21 cellular contexts compared by ENCODE assay signal in the genomic region with DNA sequence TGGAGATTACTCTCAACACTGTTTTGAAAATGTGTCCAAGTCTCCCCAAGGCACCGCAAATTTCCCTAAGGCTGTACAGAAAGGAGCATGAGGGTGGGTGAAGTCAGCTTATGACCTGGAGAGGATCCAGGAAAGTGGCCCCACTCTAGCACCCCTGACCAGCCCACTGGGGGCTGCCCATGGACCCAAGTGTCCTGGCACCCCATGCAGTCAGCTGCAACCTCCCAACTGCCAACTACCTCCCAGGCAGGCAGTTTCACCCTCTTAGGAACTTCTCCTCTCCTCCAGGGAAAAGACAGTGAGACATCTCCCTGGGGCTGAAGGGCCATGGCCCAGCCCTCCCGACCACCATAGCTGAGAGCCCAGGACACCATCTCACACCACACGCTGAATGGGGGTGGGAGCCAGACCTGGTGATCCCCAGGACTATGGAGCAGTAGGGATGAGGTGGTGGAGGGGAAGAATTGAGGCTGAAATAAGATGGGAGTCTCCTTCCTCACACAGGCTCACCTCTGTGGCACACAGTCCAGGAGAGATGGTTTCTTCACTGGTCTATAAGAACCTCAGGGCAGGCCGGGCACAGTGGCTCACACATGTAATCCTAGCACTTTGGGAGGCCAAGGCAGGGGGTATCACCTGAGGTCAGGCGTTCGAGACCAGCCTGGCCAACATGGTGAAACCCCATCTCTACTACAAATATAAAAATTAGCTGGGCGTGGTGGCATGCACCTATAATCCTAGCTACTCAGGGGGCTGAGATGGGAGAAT.
DNase-seq lines count a peak whose midpoint lies in the region; ATAC-seq and TF ChIP-seq lines count a peak whose summit lies in the region.
"Had no signal": no experiment of that assay in that cellular context is flagged by ENCODE, and none has a peak within 500 bp of the region (broad histone marks: within the 10 kb centered on the region; RNA-seq: fewer than 3 reads in every experiment).

No MANE protein-coding gene starts in this region.

- H3K27me3 Mint-ChIP-seq in activated CD8-positive, alpha-beta T cell treated with anti-CD3 and anti-CD28 coated beads for 36 hours = no peaks in the 10 kb centered on the region
- H3K27me3 Mint-ChIP-seq in activated CD8-positive, alpha-beta T cell treated with anti-CD3 and anti-CD28 coated beads, Interleukin-2, amount 10 ng/mL, durations not matched to agents 7 days and 5 days (ENCODE audit: low read depth) = no peaks in the 10 kb centered on the region
- no peaks in the 10 kb centered on the region for H3K27me3 Mint-ChIP-seq in activated T-helper 17 cell treated with anti-CD3 and anti-CD28 coated beads, Interleukin-2, amount 50 U/mL, for 72 hours
- H3K27me3 Mint-ChIP-seq in stimulated activated naive B cell treated with anti-CD40 and anti-IgM and Interleukin-4, amounts not matched to agents 10 μg/mL and 1 μg/mL and 100 μg/mL, for 72 hours = no peaks in the 10 kb centered on the region
- H3K27me3 Mint-ChIP-seq in activated CD4-positive, alpha-beta T cell treated with anti-CD3 and anti-CD28 coated beads for 36 hours = no peaks in the 10 kb centered on the region
- H3K27me3 Mint-ChIP-seq: activated naive CD8-positive, alpha-beta T cell had no signal

- H3K36me3 Mint-ChIP-seq in activated CD8-positive, alpha-beta T cell treated with anti-CD3 and anti-CD28 coated beads for 36 hours (ENCODE audit: low read depth) = no peaks in the 10 kb centered on the region
- peaks cover 4% of the 10 kb centered on the region for H3K36me3 Mint-ChIP-seq in activated CD8-positive, alpha-beta T cell treated with anti-CD3 and anti-CD28 coated beads, Interleukin-2, amount 10 ng/mL, durations not matched to agents 7 days and 5 days (ENCODE audit: low read depth)
- no peaks in the 10 kb centered on the region for H3K36me3 Mint-ChIP-seq in activated T-helper 17 cell treated with anti-CD3 and anti-CD28 coated beads, Interleukin-2, amount 50 U/mL, for 72 hours (ENCODE audit: low read depth)
- H3K36me3 Mint-ChIP-seq in stimulated activated naive B cell treated with anti-CD40 and anti-IgM and Interleukin-4, amounts not matched to agents 10 μg/mL and 1 μg/mL and 100 μg/mL, for 72 hours = no peaks in the 10 kb centered on the region
- H3K36me3 Mint-ChIP-seq in activated CD4-positive, alpha-beta T cell treated with anti-CD3 and anti-CD28 coated beads for 36 hours (ENCODE audit: low read depth) = peaks cover 4% of the 10 kb centered on the region
- H3K36me3 Mint-ChIP-seq: activated naive CD8-positive, alpha-beta T cell had no signal

- TF ChIP-seq CTCF in activated CD8-positive, alpha-beta T cell treated with anti-CD3 and anti-CD28 coated beads for 36 hours (IDR thresholded peaks at IDR 0.05) = no peak

- ATAC-seq in activated CD8-positive, alpha-beta T cell treated with anti-CD3 and anti-CD28 coated beads for 36 hours = no peak
- no peak for ATAC-seq in activated CD8-positive, alpha-beta T cell treated with anti-CD3 and anti-CD28 coated beads, Interleukin-2, amount 10 ng/mL, durations not matched to agents 7 days and 5 days
- no peak for ATAC-seq in activated T-helper 17 cell treated with anti-CD3 and anti-CD28 coated beads, Interleukin-2, amount 50 U/mL, for 72 hours (replicated peaks)
- no peak for ATAC-seq in stimulated activated naive B cell treated with anti-CD40 and anti-IgM and Interleukin-4, amounts not matched to agents 10 μg/mL and 1 μg/mL and 100 μg/mL, for 72 hours (replicated peaks)
- ATAC-seq in GM21367 (IDR thresholded peaks at IDR 0.05; ENCODE audit: unreplicated experiment) (no peak), GM18867 (IDR thresholded peaks at IDR 0.05; ENCODE audit: unreplicated experiment) (no peak)
- ATAC-seq in activated CD4-positive, alpha-beta T cell treated with anti-CD3 and anti-CD28 coated beads for 36 hours = no peak
- ATAC-seq: body of pancreas had no signal

- intact Hi-C loops in activated CD8-positive, alpha-beta T cell treated with anti-CD3 and anti-CD28 coated beads for 36 hours (cut with micrococcal nuclease) = loop anchor here (10.0 kb wide), 1 partner anchor 103 kb away; a partner anchor contains a TSS
- intact Hi-C loops in activated CD4-positive, alpha-beta T cell treated with anti-CD3 and anti-CD28 coated beads for 36 hours (cut with DNase I, micrococcal nuclease) = no loop called here

- CTCF ChIA-PET in activated CD8-positive, alpha-beta T cell treated with anti-CD3 and anti-CD28 coated beads for 36 hours (lab: Charles Lee) = interaction anchor here (0.6 to 6.4 kb wide), 7 partner anchors 68 to 189 kb away, joined by 3 to 73 read pairs (median 4); a partner anchor contains a TSS
- CTCF ChIA-PET in activated CD8-positive, alpha-beta T cell treated with anti-CD3 and anti-CD28 coated beads, Interleukin-2, amount 10 ng/mL, durations not matched to agents 7 days and 5 days (lab: Charles Lee) = interaction anchor here (0.8 to 1.4 kb wide), 10 partner anchors 29 to 189 kb away, joined by 3 to 5 read pairs (median 3); a partner anchor contains a TSS
- CTCF ChIA-PET in activated CD4-positive, alpha-beta T cell treated with anti-CD3 and anti-CD28 coated beads for 36 hours (lab: Charles Lee) = interaction anchor here (0.6 to 1.4 kb wide), 8 partner anchors 8 to 190 kb away, joined by 3 to 6 read pairs (median 3); no protein-coding TSS in a partner anchor

- H3K27ac ChIP-seq in muscle layer of duodenum (ENCODE audit: low read length) = peak overlapping the region; percentile 23
- H3K27ac ChIP-seq: body of pancreas, sigmoid colon had no signal

- no peaks in the 10 kb centered on the region for H3K27me3 ChIP-seq in muscle layer of duodenum (ENCODE audit: low read depth, low read length)
- H3K27me3 ChIP-seq: BE2C, body of pancreas, neutrophil, sigmoid colon had no signal

- H3K27ac Mint-ChIP-seq in activated CD8-positive, alpha-beta T cell treated with anti-CD3 and anti-CD28 coated beads for 36 hours = peak overlapping the region; percentile 2
- no peak overlapping the region for H3K27ac Mint-ChIP-seq in activated CD8-positive, alpha-beta T cell treated with anti-CD3 and anti-CD28 coated beads, Interleukin-2, amount 10 ng/mL, durations not matched to agents 7 days and 5 days
- peak overlapping the region; percentile 42 for H3K27ac Mint-ChIP-seq in activated T-helper 17 cell treated with anti-CD3 and anti-CD28 coated beads, Interleukin-2, amount 50 U/mL, for 72 hours
- peak overlapping the region; percentile 51 for H3K27ac Mint-ChIP-seq in stimulated activated naive B cell treated with anti-CD40 and anti-IgM and Interleukin-4, amounts not matched to agents 10 μg/mL and 1 μg/mL and 100 μg/mL, for 72 hours
- H3K27ac Mint-ChIP-seq in activated CD4-positive, alpha-beta T cell treated with anti-CD3 and anti-CD28 coated beads for 36 hours = no peak overlapping the region
- H3K27ac Mint-ChIP-seq: activated naive CD8-positive, alpha-beta T cell had no signal

- peaks cover 4 to 23% of the 10 kb centered on the region in 2 donors for H3K4me1 ChIP-seq in muscle layer of duodenum (ENCODE audit: control insufficient read depth in 1 of 2, insufficient read depth in 2 of 2, low read length in 2 of 2)
- H3K4me1 ChIP-seq: BE2C had no signal

- no peak for DNase-seq in activated CD8-positive, alpha-beta T cell treated with anti-CD3 and anti-CD28 coated beads for 36 hours
- no peak for DNase-seq in activated CD8-positive, alpha-beta T cell treated with anti-CD3 and anti-CD28 coated beads, Interleukin-2, amount 10 ng/mL, durations not matched to agents 7 days and 5 days
- no peak for DNase-seq in stimulated activated naive B cell treated with anti-CD40 and anti-IgM and Interleukin-4, amounts not matched to agents 10 μg/mL and 1 μg/mL and 100 μg/mL, for 72 hours
- DNase-seq in activated CD4-positive, alpha-beta T cell treated with anti-CD3 and anti-CD28 coated beads for 36 hours = no peak
- DNase-seq: 8988T; body of pancreas; erythroblast; mesenchymal stem cell; NCI-H187 treated with DMSO at 0.1 percent for 48 hours; SIG-M5; sigmoid colon; stimulated activated CD4-positive, alpha-beta T cell treated with anti-CD3 and anti-CD28 coated beads, Interleukin-2, amount 100 ng/mL, for 24 hours; T-helper 2 cell had no signal

- no peaks in the 10 kb centered on the region for H3K9me3 ChIP-seq in muscle layer of duodenum (ENCODE audit: control insufficient read depth in 1 of 2, low read length in 2 of 2)
- H3K9me3 ChIP-seq: BE2C, body of pancreas, neutrophil, sigmoid colon had no signal

- H3K9me3 Mint-ChIP-seq in activated CD8-positive, alpha-beta T cell treated with anti-CD3 and anti-CD28 coated beads for 36 hours = peaks cover 2% of the 10 kb centered on the region
- no peaks in the 10 kb centered on the region for H3K9me3 Mint-ChIP-seq in activated CD8-positive, alpha-beta T cell treated with anti-CD3 and anti-CD28 coated beads, Interleukin-2, amount 10 ng/mL, durations not matched to agents 7 days and 5 days (ENCODE audit: insufficient read depth)
- peaks cover 5% of the 10 kb centered on the region for H3K9me3 Mint-ChIP-seq in activated T-helper 17 cell treated with anti-CD3 and anti-CD28 coated beads, Interleukin-2, amount 50 U/mL, for 72 hours
- H3K9me3 Mint-ChIP-seq in stimulated activated naive B cell treated with anti-CD40 and anti-IgM and Interleukin-4, amounts not matched to agents 10 μg/mL and 1 μg/mL and 100 μg/mL, for 72 hours = no peaks in the 10 kb centered on the region
- H3K9me3 Mint-ChIP-seq in activated CD4-positive, alpha-beta T cell treated with anti-CD3 and anti-CD28 coated beads for 36 hours (ENCODE audit: low read depth) = no peaks in the 10 kb centered on the region

- no peak overlapping the region for H3K4me3 ChIP-seq in muscle layer of duodenum (ENCODE audit: low read depth in 1 of 2, low read length in 2 of 2)
- H3K4me3 ChIP-seq: body of pancreas, GM12878, sigmoid colon had no signal

- POLR2A ChIA-PET in activated CD8-positive, alpha-beta T cell treated with anti-CD3 and anti-CD28 coated beads for 36 hours (lab: Charles Lee) = no interaction called here
- POLR2A ChIA-PET in activated CD8-positive, alpha-beta T cell treated with anti-CD3 and anti-CD28 coated beads, Interleukin-2, amount 10 ng/mL, durations not matched to agents 7 days and 5 days (lab: Charles Lee) = no interaction called here
- POLR2A ChIA-PET in activated CD4-positive, alpha-beta T cell treated with anti-CD3 and anti-CD28 coated beads for 36 hours (lab: Charles Lee) = no interaction called here

- H3K36me3 ChIP-seq in muscle layer of duodenum (ENCODE audit: control insufficient read depth in 1 of 2, insufficient read depth in 2 of 2, low read length in 2 of 2) = no peaks in the 10 kb centered on the region
- H3K36me3 ChIP-seq: BE2C, sigmoid colon had no signal

- peaks cover 37% of the 10 kb centered on the region for H3K4me1 Mint-ChIP-seq in activated CD8-positive, alpha-beta T cell treated with anti-CD3 and anti-CD28 coated beads for 36 hours (ENCODE audit: low read depth)
- peaks cover 37% of the 10 kb centered on the region for H3K4me1 Mint-ChIP-seq in activated CD8-positive, alpha-beta T cell treated with anti-CD3 and anti-CD28 coated beads, Interleukin-2, amount 10 ng/mL, durations not matched to agents 7 days and 5 days (ENCODE audit: low read depth)
- H3K4me1 Mint-ChIP-seq in activated T-helper 17 cell treated with anti-CD3 and anti-CD28 coated beads, Interleukin-2, amount 50 U/mL, for 72 hours = peaks cover 25% of the 10 kb centered on the region
- peaks cover 29 to 50% of the 10 kb centered on the region in 2 donors for H3K4me1 Mint-ChIP-seq in stimulated activated naive B cell treated with anti-CD40 and anti-IgM and Interleukin-4, amounts not matched to agents 10 μg/mL and 1 μg/mL and 100 μg/mL, for 72 hours
- H3K4me1 Mint-ChIP-seq in activated CD4-positive, alpha-beta T cell treated with anti-CD3 and anti-CD28 coated beads for 36 hours = peaks cover 28% of the 10 kb centered on the region

- no peak overlapping the region for H3K4me3 Mint-ChIP-seq in activated CD8-positive, alpha-beta T cell treated with anti-CD3 and anti-CD28 coated beads for 36 hours
- H3K4me3 Mint-ChIP-seq in activated CD8-positive, alpha-beta T cell treated with anti-CD3 and anti-CD28 coated beads, Interleukin-2, amount 10 ng/mL, durations not matched to agents 7 days and 5 days = no peak overlapping the region
- H3K4me3 Mint-ChIP-seq in activated T-helper 17 cell treated with anti-CD3 and anti-CD28 coated beads, Interleukin-2, amount 50 U/mL, for 72 hours = no peak overlapping the region
- H3K4me3 Mint-ChIP-seq in stimulated activated naive B cell treated with anti-CD40 and anti-IgM and Interleukin-4, amounts not matched to agents 10 μg/mL and 1 μg/mL and 100 μg/mL, for 72 hours = no peak overlapping the region
- H3K4me3 Mint-ChIP-seq in activated CD4-positive, alpha-beta T cell treated with anti-CD3 and anti-CD28 coated beads for 36 hours = no peak overlapping the region
- H3K4me3 Mint-ChIP-seq: activated naive CD8-positive, alpha-beta T cell had no signal

Comparison
In these comparisons a context has a peak if more than half of its experiments do, and no peak if none do; other contexts are left out.
1. H3K27ac Mint-ChIP-seq: peak in activated CD8-positive, alpha-beta T cell treated with anti-CD3 and anti-CD28 coated beads for 36 hours (single experiment), activated T-helper 17 cell treated with anti-CD3 and anti-CD28 coated beads, Interleukin-2, amount 50 U/mL, for 72 hours (single experiment) and stimulated activated naive B cell treated with anti-CD40 and anti-IgM and Interleukin-4, amounts not matched to agents 10 μg/mL and 1 μg/mL and 100 μg/mL, for 72 hours (single experiment); none in activated CD8-positive, alpha-beta T cell treated with anti-CD3 and anti-CD28 coated beads, Interleukin-2, amount 10 ng/mL, durations not matched to agents 7 days and 5 days (single experiment) and activated CD4-positive, alpha-beta T cell treated with anti-CD3 and anti-CD28 coated beads for 36 hours (single experiment).